Comparison of ENCODE assay signal across 19 cellular contexts in the genomic region with DNA sequence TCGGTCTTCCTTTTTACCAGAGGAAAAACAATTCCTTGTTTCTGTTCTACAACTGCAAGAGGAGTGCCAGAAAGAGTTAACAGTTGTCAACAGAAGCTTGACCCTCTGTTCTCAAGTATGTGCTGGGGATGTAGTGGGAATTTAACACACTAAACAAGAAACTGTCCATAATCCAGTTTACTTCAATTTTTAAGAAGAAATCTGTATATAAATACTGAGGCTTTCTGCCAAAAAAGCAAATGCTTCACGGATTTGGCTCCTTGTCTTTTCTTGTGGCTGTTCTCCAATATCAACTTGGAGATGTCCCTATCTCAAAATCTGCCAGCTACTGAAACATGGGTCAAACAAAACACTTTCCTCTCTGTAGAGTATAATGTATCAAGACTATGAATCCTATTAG. TPM values are rescaled to one million over a fixed set of nuclear protein-coding genes. Genes with fewer than 3 reads are reported as not detected.
DNase-seq lines count a peak whose midpoint lies in the region; ATAC-seq and TF ChIP-seq lines count a peak whose summit lies in the region.
"Had no signal": no experiment of that assay in that cellular context is flagged by ENCODE, and none has a peak within 500 bp of the region (broad histone marks: within the 10 kb centered on the region; RNA-seq: fewer than 3 reads in every experiment).

No MANE protein-coding gene starts in this region.

- no peak for ATAC-seq in GM18517 (IDR thresholded peaks at IDR 0.05; ENCODE audit: unreplicated experiment)
- ATAC-seq: A549 had no signal

- TF ChIP-seq RAD21 in SK-N-SH (IDR thresholded peaks at IDR 0.05; ENCODE audit: low read length): no peak

- peak; percentile 38 for DNase-seq in G401 (ENCODE audit: low spot score)
- no peak for DNase-seq in SK-N-SH
- no peak for DNase-seq in chondrocyte (ENCODE audit: low spot score)
- peak; percentile 40 for DNase-seq in fibroblast of the conjunctiva (ENCODE audit: low read depth)
- no peak for DNase-seq in hypothalamus (lab: John Stamatoyannopoulos, UW)
- DNase-seq in NCI-H1694 treated with DMSO at 0.1 percent for 48 hours (lab: John Stamatoyannopoulos, UW): no peak
- DNase-seq in WERI-Rb-1: no peak
- DNase-seq: DND-41, GF-D8, Kasumi-1, NCI-H187 treated with DMSO at 0.1 percent for 48 hours, NCI-H510A, NCI-H774, SJCRH30 had no signal

- peaks cover 26% of the 10 kb centered on the region for H3K4me1 Mint-ChIP-seq in chondrocyte (ENCODE audit: low read depth)

- no peak overlapping the region for H3K9ac ChIP-seq in SK-N-SH
- H3K9ac ChIP-seq: BLaER1 treated with 17β-estradiol and CSF1 and Interleukin-3, amounts not matched to agents 10 nM and 100 nM had no signal

- H4K20me1 ChIP-seq in SK-N-SH (ENCODE audit: insufficient read depth): peaks cover 36% of the 10 kb centered on the region; the same call in 1 of the 2 replicates

- in situ Hi-C loops in G401 (cut with HindIII; ENCODE audit: low sequenced_read_pairs): no loop called here

- peaks cover 22% of the 10 kb centered on the region for H3K36me3 Mint-ChIP-seq in chondrocyte (ENCODE audit: low read depth)

- peaks cover 89% of the 10 kb centered on the region for H3K79me2 ChIP-seq in SK-N-SH (ENCODE audit: insufficient read depth)

- H3K4me1 ChIP-seq in SK-N-SH (ENCODE audit: control insufficient read depth in 1 of 2, insufficient read depth in 2 of 2, low read depth in 1 of 2, low read length in 1 of 2): no peaks in the 10 kb centered on the region; a peak in 2 of 4 replicates
- H3K4me1 ChIP-seq: A549; BLaER1 treated with 17β-estradiol and CSF1 and Interleukin-3, amounts not matched to agents 10 nM and 100 nM; SJCRH30 had no signal

- TF ChIP-seq CTCF in SK-N-SH (IDR thresholded peaks at IDR 0.05) (no peak), chondrocyte (IDR thresholded peaks at IDR 0.05) (no peak), WERI-Rb-1 (IDR thresholded peaks at IDR 0.05; ENCODE audit: low read depth, low read length) (no peak)

- H3K27ac Mint-ChIP-seq in chondrocyte (ENCODE audit: unreplicated experiment): peak overlapping the region; percentile 27
- H3K27ac Mint-ChIP-seq: IgD-negative memory B cell had no signal

- peaks cover 27% of the 10 kb centered on the region for H3K9me3 Mint-ChIP-seq in chondrocyte (ENCODE audit: low read depth)

- H3K27me3 ChIP-seq in SK-N-SH (ENCODE audit: insufficient read depth) (no peaks in the 10 kb centered on the region), WERI-Rb-1 (ENCODE audit: insufficient read depth, low read depth, severe bottlenecking) (no peaks in the 10 kb centered on the region)
- H3K27me3 ChIP-seq: BLaER1 treated with 17β-estradiol and CSF1 and Interleukin-3, amounts not matched to agents 10 nM and 100 nM; SJCRH30 had no signal

- H3K4me3 ChIP-seq in SK-N-SH (ENCODE audit: low read depth in 2 of 2, low read length in 1 of 2) (no peak overlapping the region), WERI-Rb-1 (ENCODE audit: low read depth, low read length) (no peak overlapping the region)
- H3K4me3 ChIP-seq: A549; BLaER1 treated with 17β-estradiol and CSF1 and Interleukin-3, amounts not matched to agents 10 nM and 100 nM; SJCRH30 had no signal

- POLR2A ChIA-PET in SK-N-SH (lab: Yijun Ruan, JAX): no interaction called here

- 49% methylated on average over 2 of the region's 2 CpGs for WGBS in SK-N-SH (ENCODE audit: low lambda C conversion rate)

- no peak overlapping the region for H3K4me3 Mint-ChIP-seq in chondrocyte (ENCODE audit: unreplicated experiment)
- H3K4me3 Mint-ChIP-seq: IgD-negative memory B cell had no signal

- no peak overlapping the region for H3K4me2 ChIP-seq in SK-N-SH
- H3K4me2 ChIP-seq: A549; BLaER1 treated with 17β-estradiol and CSF1 and Interleukin-3, amounts not matched to agents 10 nM and 100 nM had no signal

- H3F3A ChIP-seq in SK-N-SH (replicated peaks; ENCODE audit: insufficient read depth): peaks cover 10% of the 10 kb centered on the region

- no peaks in the 10 kb centered on the region for H3K9me2 ChIP-seq in SK-N-SH

- H3K27ac ChIP-seq in SK-N-SH (ENCODE audit: low read depth in 2 of 2, low read length in 1 of 2) (no peak overlapping the region), WERI-Rb-1 (no peak overlapping the region)
- H3K27ac ChIP-seq: A549; BLaER1 treated with 17β-estradiol and CSF1 and Interleukin-3, amounts not matched to agents 10 nM and 100 nM; RWPE1; SJCRH30 had no signal

- TF ChIP-seq EP300 in SK-N-SH (IDR thresholded peaks at IDR 0.05; ENCODE audit: borderline replicate concordance in 1 of 2, low read depth in 1 of 2, low read length in 1 of 2): no peak

- H3K27me3 Mint-ChIP-seq in chondrocyte (ENCODE audit: low read depth): no peaks in the 10 kb centered on the region
- H3K27me3 Mint-ChIP-seq: IgD-negative memory B cell had no signal

- CTCF ChIA-PET in SK-N-SH (lab: Yijun Ruan, JAX): no interaction called here

- H2AFZ ChIP-seq in SK-N-SH (ENCODE audit: low read depth): no peak overlapping the region

- peaks cover 0 to 23% of the 10 kb centered on the region in 2 experiments for H3K36me3 ChIP-seq in SK-N-SH (replicated peaks in 1 of 2; ENCODE audit: control insufficient read depth in 1 of 2, insufficient read depth in 2 of 2, low read length in 1 of 2)
- H3K36me3 ChIP-seq in WERI-Rb-1: peaks cover 16% of the 10 kb centered on the region

- peaks cover 9% of the 10 kb centered on the region; the same call in 1 of the 2 replicates for H3K9me3 ChIP-seq in SK-N-SH
- peaks cover 5% of the 10 kb centered on the region for H3K9me3 ChIP-seq in WERI-Rb-1 (ENCODE audit: severe bottlenecking)

TF ChIP-seq in SK-N-SH, 30 proteins besides CTCF, POLR2A, EP300 and RAD21:
- no peak for TF ChIP-seq YY1 (IDR thresholded peaks at IDR 0.05; ENCODE audit: low read depth)
- TF ChIP-seq MEF2A (IDR thresholded peaks at IDR 0.05; ENCODE audit: borderline replicate concordance, low read depth): no peak
- TF ChIP-seq USF2 (IDR thresholded peaks at IDR 0.05; ENCODE audit: borderline replicate concordance, low read depth, low read length): no peak
- TF ChIP-seq TCF12 (IDR thresholded peaks at IDR 0.05): peak; percentile 47; the same call in 1 of the 2 replicates
- no peak for TF ChIP-seq SMC3 (IDR thresholded peaks at IDR 0.05; ENCODE audit: low read depth, low read length)
- TF ChIP-seq TEAD4 (IDR thresholded peaks at IDR 0.05; ENCODE audit: borderline replicate concordance, insufficient read depth): no peak
- TF ChIP-seq RXRA (IDR thresholded peaks at IDR 0.05; ENCODE audit: borderline replicate concordance, low read depth): no peak
- peak; percentile 74 for TF ChIP-seq NFIC (IDR thresholded peaks at IDR 0.05; ENCODE audit: borderline replicate concordance)
- TF ChIP-seq PBX3 (IDR thresholded peaks at IDR 0.05): 0 out of 2 replicates have a peak, but pooled peaks have one; percentile 15
- no peak for TF ChIP-seq TAF1 (IDR thresholded peaks at IDR 0.05; ENCODE audit: borderline replicate concordance, low read depth, low read length)

RNA-seq across cellular contexts. Expression of gene REV3L, which starts 26.8 kb away (rescaled TPM):
- 13.7 and 26.2 TPM in 2 replicates for total RNA-seq in G401 (2014; rRNA removed; shearing (Covaris generic))
- 7.3 and 8.6 TPM in 2 replicates for polyA plus RNA-seq in SK-N-SH (2012; rRNA removed)
- 8.9 and 9.8 TPM in 2 replicates for polyA plus RNA-seq in SK-N-SH (2012; cell fraction: cytosol; rRNA removed)
- 7.5 and 16.7 TPM in 2 replicates for polyA plus RNA-seq in SK-N-SH (2012; cell fraction: nucleus; rRNA removed)
- total RNA-seq in chondrocyte: 38.0 to 60.1 TPM (median 38.0 TPM) in 3 replicates

Comparison
In these comparisons a context has a peak if more than half of its experiments do, and no peak if none do; other contexts are left out.
1. DNase-seq: peak in G401 (single experiment) and fibroblast of the conjunctiva (single experiment); none in SK-N-SH (single experiment), chondrocyte (single experiment), hypothalamus (0 of 51), NCI-H1694 treated with DMSO at 0.1 percent for 48 hours (single experiment) and WERI-Rb-1 (single experiment).